ENCODE assay signal across 1 cellular context in genomic region chr19:10718205-10719196, GRCh38.
A peak's percentile ranks its signal among the peaks of the same experiment; 100 is the strongest.
TF ChIP-seq lines count a peak whose summit lies in the region.

No MANE protein-coding gene starts in this region.

TF ChIP-seq in WTC11, 78 proteins besides CTCF, POLR2A, EP300 and RAD21 (continued from another document):
- TF ChIP-seq, protein P1, sequence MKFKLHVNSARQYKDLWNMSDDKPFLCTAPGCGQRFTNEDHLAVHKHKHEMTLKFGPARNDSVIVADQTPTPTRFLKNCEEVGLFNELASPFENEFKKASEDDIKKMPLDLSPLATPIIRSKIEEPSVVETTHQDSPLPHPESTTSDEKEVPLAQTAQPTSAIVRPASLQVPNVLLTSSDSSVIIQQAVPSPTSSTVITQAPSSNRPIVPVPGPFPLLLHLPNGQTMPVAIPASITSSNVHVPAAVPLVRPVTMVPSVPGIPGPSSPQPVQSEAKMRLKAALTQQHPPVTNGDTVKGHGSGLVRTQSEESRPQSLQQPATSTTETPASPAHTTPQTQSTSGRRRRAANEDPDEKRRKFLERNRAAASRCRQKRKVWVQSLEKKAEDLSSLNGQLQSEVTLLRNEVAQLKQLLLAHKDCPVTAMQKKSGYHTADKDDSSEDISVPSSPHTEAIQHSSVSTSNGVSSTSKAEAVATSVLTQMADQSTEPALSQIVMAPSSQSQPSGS (CRISPR knock-in tag; IDR thresholded peaks at IDR 0.05; ENCODE audit: borderline replicate concordance, low read depth), result no peak
- TF ChIP-seq SMAD4 (CRISPR knock-in tag; IDR thresholded peaks at IDR 0.05), result no peak
- no peak; the same call in 1 of the 2 replicates for TF ChIP-seq MAX (CRISPR knock-in tag; IDR thresholded peaks at IDR 0.05)
- TF ChIP-seq ELF4 (CRISPR knock-in tag; IDR thresholded peaks at IDR 0.05; ENCODE audit: low read depth), result no peak
- TF ChIP-seq ZNF232 (CRISPR knock-in tag; IDR thresholded peaks at IDR 0.05), result no peak
- TF ChIP-seq MYBL2 (CRISPR knock-in tag; IDR thresholded peaks at IDR 0.05), result no peak
- TF ChIP-seq, protein P2, sequence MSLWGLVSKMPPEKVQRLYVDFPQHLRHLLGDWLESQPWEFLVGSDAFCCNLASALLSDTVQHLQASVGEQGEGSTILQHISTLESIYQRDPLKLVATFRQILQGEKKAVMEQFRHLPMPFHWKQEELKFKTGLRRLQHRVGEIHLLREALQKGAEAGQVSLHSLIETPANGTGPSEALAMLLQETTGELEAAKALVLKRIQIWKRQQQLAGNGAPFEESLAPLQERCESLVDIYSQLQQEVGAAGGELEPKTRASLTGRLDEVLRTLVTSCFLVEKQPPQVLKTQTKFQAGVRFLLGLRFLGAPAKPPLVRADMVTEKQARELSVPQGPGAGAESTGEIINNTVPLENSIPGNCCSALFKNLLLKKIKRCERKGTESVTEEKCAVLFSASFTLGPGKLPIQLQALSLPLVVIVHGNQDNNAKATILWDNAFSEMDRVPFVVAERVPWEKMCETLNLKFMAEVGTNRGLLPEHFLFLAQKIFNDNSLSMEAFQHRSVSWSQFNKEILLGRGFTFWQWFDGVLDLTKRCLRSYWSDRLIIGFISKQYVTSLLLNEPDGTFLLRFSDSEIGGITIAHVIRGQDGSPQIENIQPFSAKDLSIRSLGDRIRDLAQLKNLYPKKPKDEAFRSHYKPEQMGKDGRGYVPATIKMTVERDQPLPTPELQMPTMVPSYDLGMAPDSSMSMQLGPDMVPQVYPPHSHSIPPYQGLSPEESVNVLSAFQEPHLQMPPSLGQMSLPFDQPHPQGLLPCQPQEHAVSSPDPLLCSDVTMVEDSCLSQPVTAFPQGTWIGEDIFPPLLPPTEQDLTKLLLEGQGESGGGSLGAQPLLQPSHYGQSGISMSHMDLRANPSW (CRISPR knock-in tag; conservative IDR thresholded peaks at IDR 0.05; ENCODE audit: low read depth), result no peak
- peak; percentile 51; the same call in 1 of the 2 replicates for TF ChIP-seq ZNF423 (CRISPR knock-in tag; IDR thresholded peaks at IDR 0.05)
- no peak for TF ChIP-seq MLX (CRISPR knock-in tag; IDR thresholded peaks at IDR 0.05)
- TF ChIP-seq JUN (CRISPR knock-in tag; IDR thresholded peaks at IDR 0.05), result no peak
- TF ChIP-seq TEAD4 (CRISPR knock-in tag; IDR thresholded peaks at IDR 0.05), result no peak
- TF ChIP-seq, protein P3, sequence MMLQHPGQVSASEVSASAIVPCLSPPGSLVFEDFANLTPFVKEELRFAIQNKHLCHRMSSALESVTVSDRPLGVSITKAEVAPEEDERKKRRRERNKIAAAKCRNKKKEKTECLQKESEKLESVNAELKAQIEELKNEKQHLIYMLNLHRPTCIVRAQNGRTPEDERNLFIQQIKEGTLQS (CRISPR knock-in tag; conservative IDR thresholded peaks at IDR 0.05), result no peak
- TF ChIP-seq ATF6 (CRISPR knock-in tag; IDR thresholded peaks at IDR 0.05), result no peak
- no peak for TF ChIP-seq KAT7 (CRISPR knock-in tag; IDR thresholded peaks at IDR 0.05; ENCODE audit: borderline replicate concordance)
- TF ChIP-seq IRF1 (CRISPR knock-in tag; IDR thresholded peaks at IDR 0.05), result no peak; the same call in 1 of the 2 replicates
- no peak for TF ChIP-seq NR2C2 (CRISPR knock-in tag; IDR thresholded peaks at IDR 0.05)
- peak; percentile 73; the same call in 1 of the 2 replicates for TF ChIP-seq RELA (CRISPR knock-in tag; IDR thresholded peaks at IDR 0.05; ENCODE audit: borderline replicate concordance)
- TF ChIP-seq ATF1 (CRISPR knock-in tag; IDR thresholded peaks at IDR 0.05), result no peak
- TF ChIP-seq NR3C1 (CRISPR knock-in tag; conservative IDR thresholded peaks at IDR 0.05; ENCODE audit: low read depth), result no peak
- TF ChIP-seq TCF7 (CRISPR knock-in tag; IDR thresholded peaks at IDR 0.05; ENCODE audit: low read depth), result no peak; the same call in 1 of the 2 replicates
- TF ChIP-seq, protein P4, sequence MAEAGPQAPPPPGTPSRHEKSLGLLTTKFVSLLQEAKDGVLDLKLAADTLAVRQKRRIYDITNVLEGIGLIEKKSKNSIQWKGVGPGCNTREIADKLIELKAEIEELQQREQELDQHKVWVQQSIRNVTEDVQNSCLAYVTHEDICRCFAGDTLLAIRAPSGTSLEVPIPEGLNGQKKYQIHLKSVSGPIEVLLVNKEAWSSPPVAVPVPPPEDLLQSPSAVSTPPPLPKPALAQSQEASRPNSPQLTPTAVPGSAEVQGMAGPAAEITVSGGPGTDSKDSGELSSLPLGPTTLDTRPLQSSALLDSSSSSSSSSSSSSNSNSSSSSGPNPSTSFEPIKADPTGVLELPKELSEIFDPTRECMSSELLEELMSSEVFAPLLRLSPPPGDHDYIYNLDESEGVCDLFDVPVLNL (CRISPR knock-in tag; IDR thresholded peaks at IDR 0.05; ENCODE audit: borderline replicate concordance, low read depth), result no peak
- TF ChIP-seq, protein P5, sequence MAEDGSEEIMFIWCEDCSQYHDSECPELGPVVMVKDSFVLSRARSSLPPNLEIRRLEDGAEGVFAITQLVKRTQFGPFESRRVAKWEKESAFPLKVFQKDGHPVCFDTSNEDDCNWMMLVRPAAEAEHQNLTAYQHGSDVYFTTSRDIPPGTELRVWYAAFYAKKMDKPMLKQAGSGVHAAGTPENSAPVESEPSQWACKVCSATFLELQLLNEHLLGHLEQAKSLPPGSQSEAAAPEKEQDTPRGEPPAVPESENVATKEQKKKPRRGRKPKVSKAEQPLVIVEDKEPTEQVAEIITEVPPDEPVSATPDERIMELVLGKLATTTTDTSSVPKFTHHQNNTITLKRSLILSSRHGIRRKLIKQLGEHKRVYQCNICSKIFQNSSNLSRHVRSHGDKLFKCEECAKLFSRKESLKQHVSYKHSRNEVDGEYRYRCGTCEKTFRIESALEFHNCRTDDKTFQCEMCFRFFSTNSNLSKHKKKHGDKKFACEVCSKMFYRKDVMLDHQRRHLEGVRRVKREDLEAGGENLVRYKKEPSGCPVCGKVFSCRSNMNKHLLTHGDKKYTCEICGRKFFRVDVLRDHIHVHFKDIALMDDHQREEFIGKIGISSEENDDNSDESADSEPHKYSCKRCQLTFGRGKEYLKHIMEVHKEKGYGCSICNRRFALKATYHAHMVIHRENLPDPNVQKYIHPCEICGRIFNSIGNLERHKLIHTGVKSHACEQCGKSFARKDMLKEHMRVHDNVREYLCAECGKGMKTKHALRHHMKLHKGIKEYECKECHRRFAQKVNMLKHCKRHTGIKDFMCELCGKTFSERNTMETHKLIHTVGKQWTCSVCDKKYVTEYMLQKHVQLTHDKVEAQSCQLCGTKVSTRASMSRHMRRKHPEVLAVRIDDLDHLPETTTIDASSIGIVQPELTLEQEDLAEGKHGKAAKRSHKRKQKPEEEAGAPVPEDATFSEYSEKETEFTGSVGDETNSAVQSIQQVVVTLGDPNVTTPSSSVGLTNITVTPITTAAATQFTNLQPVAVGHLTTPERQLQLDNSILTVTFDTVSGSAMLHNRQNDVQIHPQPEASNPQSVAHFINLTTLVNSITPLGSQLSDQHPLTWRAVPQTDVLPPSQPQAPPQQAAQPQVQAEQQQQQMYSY (CRISPR knock-in tag; IDR thresholded peaks at IDR 0.05), result no peak
